In genomic region chr17:82577300-82577699, GRCh38 we compare ENCODE assay signal across 1 cellular context.
TF ChIP-seq lines count a peak whose summit lies in the region.

No MANE protein-coding gene starts in this region.

TF ChIP-seq in HCT116, 20 proteins besides CTCF, POLR2A, EP300 and RAD21 (continued from another document):
- TF ChIP-seq ATF3 (IDR thresholded peaks at IDR 0.05) (no peak), POLR2AphosphoS5 (IDR thresholded peaks at IDR 0.05; ENCODE audit: low read depth, low read length) (no peak), SRF (IDR thresholded peaks at IDR 0.05; ENCODE audit: low read depth) (no peak), ZBTB33 (IDR thresholded peaks at IDR 0.05; ENCODE audit: extremely low read depth, insufficient replicate concordance, low read length) (no peak)
TF ChIP-seq in HCT116: peak in this region for 0.
